ENCODE assay signal across 35 cellular contexts in the genomic region with DNA sequence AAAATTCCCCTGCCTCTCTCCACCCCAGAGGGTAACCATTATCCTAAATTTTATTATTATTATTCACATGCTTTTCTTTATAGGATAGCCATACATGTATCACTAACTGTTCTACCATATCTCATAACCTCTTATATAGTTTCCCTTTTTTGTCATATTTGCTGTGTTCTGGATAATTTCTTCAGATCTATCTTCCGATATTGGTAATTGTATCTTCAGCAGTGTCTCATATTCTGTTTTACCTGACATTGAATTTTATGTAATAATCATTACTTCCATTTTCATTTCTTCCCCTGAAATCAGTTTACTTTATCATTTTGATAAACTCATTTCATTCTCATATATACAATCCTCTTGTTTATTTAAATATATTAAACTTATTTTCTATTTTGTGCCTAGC.
"Had no signal": no experiment of that assay in that cellular context is flagged by ENCODE, and none has a peak within 500 bp of the region (broad histone marks: within the 10 kb centered on the region; RNA-seq: fewer than 3 reads in every experiment).

No MANE protein-coding gene starts in this region.

- H3K4me3 Mint-ChIP-seq: activated B cell treated with CpG ODN at 0.5 μM for 24 hours; activated CD4-positive, alpha-beta memory T cell treated with anti-CD3 and anti-CD28 coated beads for 36 hours; activated CD4-positive, alpha-beta T cell treated with anti-CD3 and anti-CD28 coated beads, Interleukin-2, amount 10 ng/mL, durations not matched to agents 24 days and 14 days; activated CD8-positive, alpha-beta T cell treated with anti-CD3 and anti-CD28 coated beads for 36 hours; activated naive CD4-positive, alpha-beta T cell treated with anti-CD3 and anti-CD28 coated beads for 36 hours; activated naive CD8-positive, alpha-beta T cell treated with anti-CD3 and anti-CD28 coated beads for 36 hours; activated T-cell treated with anti-CD3 and anti-CD28 coated beads, Interleukin-2, amount 50 U/mL, for 4 hours; activated T-helper 1 cell treated with anti-CD3 and anti-CD28 coated beads, Interleukin-12 subunit alpha, Interleukin-12 subunit beta, Interleukin-2, Interleukin-4 antibody, amounts not matched to agents 30 ng/mL and 10 ng/mL and 1 ng/mL, durations not matched to agents 14 hours and 24 hours and 36 hours; activated T-helper 17 cell treated with anti-CD3 and anti-CD28 coated beads, Interleukin-2, amount 50 U/mL, for 72 hours; T-cell; T-helper 2 cell treated with Interferon-gamma antibody and Interleukin-4, amounts not matched to agents 5 μg/mL and 100 μg/mL, for 36 hours had no signal

- ATAC-seq: activated CD8-positive, alpha-beta T cell treated with anti-CD3 and anti-CD28 coated beads for 36 hours; activated naive CD4-positive, alpha-beta T cell treated with anti-CD3 and anti-CD28 coated beads, Interleukin-2, amount 50 U/mL, for 72 hours; activated T-cell treated with anti-CD3 and anti-CD28 coated beads, Interleukin-2, amount 50 U/mL, for 4 hours; activated T-helper 17 cell treated with anti-CD3 and anti-CD28 coated beads, Interleukin-2, amount 50 U/mL, for 72 hours; body of pancreas; T-cell had no signal

- H3K4me3 ChIP-seq: adrenal gland, body of pancreas, breast epithelium had no signal

- H3K27ac ChIP-seq: adrenal gland, body of pancreas, brain microvascular endothelial cell, breast epithelium, VCaP had no signal

- H3K4me1 Mint-ChIP-seq: activated T-helper 17 cell treated with anti-CD3 and anti-CD28 coated beads, Interleukin-2, amount 50 U/mL, for 72 hours had no signal

- H3K9me3 Mint-ChIP-seq: activated CD4-positive, alpha-beta memory T cell treated with anti-CD3 and anti-CD28 coated beads for 36 hours; activated CD8-positive, alpha-beta T cell treated with anti-CD3 and anti-CD28 coated beads for 36 hours; activated naive CD4-positive, alpha-beta T cell treated with anti-CD3 and anti-CD28 coated beads for 36 hours; activated T-cell treated with anti-CD3 and anti-CD28 coated beads, Interleukin-2, amount 50 U/mL, for 4 hours; activated T-helper 1 cell treated with anti-CD3 and anti-CD28 coated beads, Interleukin-12 subunit alpha, Interleukin-12 subunit beta, Interleukin-2, Interleukin-4 antibody, amounts not matched to agents 30 ng/mL and 10 ng/mL and 1 ng/mL, durations not matched to agents 14 hours and 24 hours and 36 hours; activated T-helper 17 cell treated with anti-CD3 and anti-CD28 coated beads, Interleukin-2, amount 50 U/mL, for 72 hours; T-cell had no signal

- FAIRE-seq: astrocyte, TTC549 had no signal

- H3K4me1 ChIP-seq: body of pancreas, breast epithelium had no signal

- H3K27me3 ChIP-seq: adrenal gland, body of pancreas, brain microvascular endothelial cell, breast epithelium had no signal

- H3K36me3 ChIP-seq: adrenal gland, brain microvascular endothelial cell, breast epithelium had no signal

- DNase-seq: activated B cell treated with CpG ODN at 0.5 μM for 24 hours; activated CD4-positive, alpha-beta memory T cell treated with anti-CD3 and anti-CD28 coated beads for 36 hours; activated CD4-positive, alpha-beta T cell treated with anti-CD3 and anti-CD28 coated beads for 4 hours; activated CD4-positive, alpha-beta T cell treated with anti-CD3 and anti-CD28 coated beads, Interleukin-2, amount 10 ng/mL, durations not matched to agents 24 days and 14 days; activated CD4-positive, alpha-beta T cell treated with anti-CD3 and anti-CD28 coated beads, Interleukin-2, amount 50 U/mL, for 1 hour; activated CD4-positive, alpha-beta T cell treated with anti-CD3 and anti-CD28 coated beads, Interleukin-2, amount 50 U/mL, for 4 hours; activated CD4-positive, CD25-positive, alpha-beta regulatory T cell treated with anti-CD3 and anti-CD28 coated beads, Interleukin-2, amount 50 U/mL, for 72 hours; activated CD8-positive, alpha-beta memory T cell treated with anti-CD3 and anti-CD28 coated beads, Interleukin-2, amount 50 U/mL, for 4 hours; activated CD8-positive, alpha-beta T cell treated with anti-CD3 and anti-CD28 coated beads for 36 hours; activated effector memory CD4-positive, alpha-beta T cell treated with anti-CD3 and anti-CD28 coated beads, Interleukin-2, amount 50 U/mL, for 16 hours; activated gamma-delta T cell treated with Interleukin-2 at 50 U/mL for 16 hours; activated naive CD4-positive, alpha-beta T cell; activated naive CD4-positive, alpha-beta T cell treated with anti-CD3 and anti-CD28 coated beads for 36 hours; activated naive CD4-positive, alpha-beta T cell treated with anti-CD3 and anti-CD28 coated beads, Interleukin-2, amount 50 U/mL, for 16 hours; activated naive CD8-positive, alpha-beta T cell treated with anti-CD3 and anti-CD28 coated beads for 36 hours; activated T-cell treated with anti-CD3 and anti-CD28 coated beads for 4 hours; activated T-cell treated with anti-CD3 and anti-CD28 coated beads, Interleukin-2, amount 50 U/mL, for 1 hour; activated T-cell treated with anti-CD3 and anti-CD28 coated beads, Interleukin-2, amount 50 U/mL, for 4 hours; adrenal gland; amniotic stem cell; aorta; body of pancreas; brain microvascular endothelial cell; central memory CD4-positive, alpha-beta T cell; T-cell; T-helper 2 cell; T-helper 9 cell had no signal

- H3K27ac Mint-ChIP-seq: activated B cell treated with CpG ODN at 0.5 μM for 24 hours; activated CD4-positive, alpha-beta memory T cell treated with anti-CD3 and anti-CD28 coated beads for 36 hours; activated CD4-positive, alpha-beta T cell treated with anti-CD3 and anti-CD28 coated beads, Interleukin-2, amount 10 ng/mL, durations not matched to agents 24 days and 14 days; activated CD8-positive, alpha-beta T cell treated with anti-CD3 and anti-CD28 coated beads for 36 hours; activated naive CD4-positive, alpha-beta T cell treated with anti-CD3 and anti-CD28 coated beads for 36 hours; activated naive CD4-positive, alpha-beta T cell treated with anti-CD3 and anti-CD28 coated beads, Interleukin-2, amount 50 U/mL, for 72 hours; activated naive CD8-positive, alpha-beta T cell treated with anti-CD3 and anti-CD28 coated beads for 36 hours; activated T-helper 1 cell treated with anti-CD3 and anti-CD28 coated beads, Interleukin-12 subunit alpha, Interleukin-12 subunit beta, Interleukin-2, Interleukin-4 antibody, amounts not matched to agents 30 ng/mL and 10 ng/mL and 1 ng/mL, durations not matched to agents 14 hours and 24 hours and 36 hours; activated T-helper 17 cell treated with anti-CD3 and anti-CD28 coated beads, Interleukin-2, amount 50 U/mL, for 72 hours; T-cell; T-helper 2 cell treated with Interferon-gamma antibody and Interleukin-4, amounts not matched to agents 5 μg/mL and 100 μg/mL, for 36 hours had no signal

- H3K9me3 ChIP-seq: adrenal gland, body of pancreas, breast epithelium had no signal
